In the genomic region with DNA sequence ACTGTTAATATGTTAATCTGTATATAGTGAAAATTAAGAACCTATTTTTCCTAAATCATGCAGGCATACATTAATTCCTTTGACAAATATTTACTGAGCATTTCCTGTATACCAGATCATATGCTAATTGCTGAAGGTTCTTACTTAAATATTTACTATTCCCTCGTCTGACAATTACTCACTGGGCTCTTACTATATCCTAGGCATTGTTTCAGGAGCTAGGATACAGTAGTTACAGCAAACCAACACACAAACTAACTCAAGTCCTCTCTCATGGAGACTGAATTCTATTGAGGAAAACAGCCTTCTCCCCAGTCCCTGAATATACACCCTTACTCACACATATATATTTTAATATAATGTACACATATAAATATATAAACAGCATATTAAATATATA, we compare ENCODE assay signal across 27 cellular contexts.
"Had no signal": no experiment of that assay in that cellular context is flagged by ENCODE, and none has a peak within 500 bp of the region (broad histone marks: within the 10 kb centered on the region; RNA-seq: fewer than 3 reads in every experiment).

No MANE protein-coding gene starts in this region.

- H3K4me1 ChIP-seq: adrenal gland, ascending aorta, esophagus muscularis mucosa, gastrocnemius medialis, neural progenitor cell, right lobe of liver, thyroid gland, upper lobe of right lung had no signal

- H3K27ac Mint-ChIP-seq: activated CD4-positive, alpha-beta T cell treated with anti-CD3 and anti-CD28 coated beads, Interleukin-2, amount 10 ng/mL, durations not matched to agents 7 days and 5 days; activated CD8-positive, alpha-beta T cell treated with anti-CD3 and anti-CD28 coated beads for 36 hours; activated naive CD8-positive, alpha-beta T cell; memory B cell; naive B cell; neural progenitor cell; stimulated activated naive CD8-positive, alpha-beta T cell treated with anti-CD3 and anti-CD28 coated beads, Interleukin-15, Interleukin-2, amounts not matched to agents 100 ng/mL and 50 ng/mL, for 24 hours had no signal

- H3K9me3 ChIP-seq: adrenal gland, ascending aorta, esophagus muscularis mucosa, gastrocnemius medialis, right lobe of liver, thyroid gland, upper lobe of right lung had no signal

- H3K27me3 Mint-ChIP-seq: activated CD4-positive, alpha-beta T cell treated with anti-CD3 and anti-CD28 coated beads, Interleukin-2, amount 10 ng/mL, durations not matched to agents 7 days and 5 days; activated CD8-positive, alpha-beta T cell treated with anti-CD3 and anti-CD28 coated beads for 36 hours; activated naive CD8-positive, alpha-beta T cell; memory B cell; naive B cell; stimulated activated naive CD8-positive, alpha-beta T cell treated with anti-CD3 and anti-CD28 coated beads, Interleukin-15, Interleukin-2, amounts not matched to agents 100 ng/mL and 50 ng/mL, for 24 hours had no signal

- H3K27ac ChIP-seq: adrenal gland, ascending aorta, brain microvascular endothelial cell, esophagus muscularis mucosa, gastrocnemius medialis, neural progenitor cell, right lobe of liver, skin epidermis, thyroid gland, upper lobe of right lung, VCaP had no signal

- H3K36me3 ChIP-seq: adrenal gland, ascending aorta, brain microvascular endothelial cell, esophagus muscularis mucosa, gastrocnemius medialis, neural progenitor cell, right lobe of liver, thyroid gland, upper lobe of right lung had no signal

- ATAC-seq: activated CD4-positive, CD25-positive, alpha-beta regulatory T cell treated with anti-CD3 and anti-CD28 coated beads, Interleukin-2, amount 50 U/mL, for 24 hours; activated CD8-positive, alpha-beta T cell treated with anti-CD3 and anti-CD28 coated beads for 36 hours; gastrocnemius medialis; left colon; right lobe of liver; upper lobe of right lung had no signal

- H3K27me3 ChIP-seq: adrenal gland, ascending aorta, brain microvascular endothelial cell, esophagus muscularis mucosa, gastrocnemius medialis, neural progenitor cell, right lobe of liver, thyroid gland, upper lobe of right lung had no signal

- H3K36me3 Mint-ChIP-seq: activated naive CD8-positive, alpha-beta T cell; memory B cell; naive B cell; neural progenitor cell had no signal

- DNase-seq: activated CD4-positive, alpha-beta T cell treated with anti-CD3 and anti-CD28 coated beads, Interleukin-2, amount 10 ng/mL, durations not matched to agents 7 days and 5 days; activated CD8-positive, alpha-beta T cell treated with anti-CD3 and anti-CD28 coated beads for 36 hours; activated T-cell treated with anti-CD3 and anti-CD28 coated beads, Interleukin-2, amount 50 U/mL, for 1 hour; adrenal gland; brain microvascular endothelial cell; caudate nucleus; effector memory CD4-positive, alpha-beta T cell; gastrocnemius medialis; head of caudate nucleus; hypothalamus; left colon; naive B cell; posterior cingulate gyrus; right lobe of liver; stimulated activated CD4-positive, alpha-beta T cell treated with anti-CD3 and anti-CD28 coated beads, Interleukin-1b, Interleukin-23, amount 100 ng/mL, for 48 hours; substantia nigra; thyroid gland; upper lobe of right lung had no signal

- H3K9me3 Mint-ChIP-seq: activated CD4-positive, alpha-beta T cell treated with anti-CD3 and anti-CD28 coated beads, Interleukin-2, amount 10 ng/mL, durations not matched to agents 7 days and 5 days; neural progenitor cell had no signal

- H3K9ac ChIP-seq: neural progenitor cell had no signal

- H3K4me3 ChIP-seq: adrenal gland, ascending aorta, esophagus muscularis mucosa, gastrocnemius medialis, neural progenitor cell, right lobe of liver, skin epidermis, thyroid gland, upper lobe of right lung had no signal

- H3K4me1 Mint-ChIP-seq: activated CD4-positive, alpha-beta T cell treated with anti-CD3 and anti-CD28 coated beads, Interleukin-2, amount 10 ng/mL, durations not matched to agents 7 days and 5 days; memory B cell; naive B cell had no signal

- H3K4me3 Mint-ChIP-seq: activated CD4-positive, alpha-beta T cell treated with anti-CD3 and anti-CD28 coated beads, Interleukin-2, amount 10 ng/mL, durations not matched to agents 7 days and 5 days; activated CD8-positive, alpha-beta T cell treated with anti-CD3 and anti-CD28 coated beads for 36 hours; activated naive CD8-positive, alpha-beta T cell; memory B cell; naive B cell; neural progenitor cell; stimulated activated naive CD8-positive, alpha-beta T cell treated with anti-CD3 and anti-CD28 coated beads, Interleukin-15, Interleukin-2, amounts not matched to agents 100 ng/mL and 50 ng/mL, for 24 hours had no signal
